8 cellular contexts compared by ENCODE assay signal in the genomic region with DNA sequence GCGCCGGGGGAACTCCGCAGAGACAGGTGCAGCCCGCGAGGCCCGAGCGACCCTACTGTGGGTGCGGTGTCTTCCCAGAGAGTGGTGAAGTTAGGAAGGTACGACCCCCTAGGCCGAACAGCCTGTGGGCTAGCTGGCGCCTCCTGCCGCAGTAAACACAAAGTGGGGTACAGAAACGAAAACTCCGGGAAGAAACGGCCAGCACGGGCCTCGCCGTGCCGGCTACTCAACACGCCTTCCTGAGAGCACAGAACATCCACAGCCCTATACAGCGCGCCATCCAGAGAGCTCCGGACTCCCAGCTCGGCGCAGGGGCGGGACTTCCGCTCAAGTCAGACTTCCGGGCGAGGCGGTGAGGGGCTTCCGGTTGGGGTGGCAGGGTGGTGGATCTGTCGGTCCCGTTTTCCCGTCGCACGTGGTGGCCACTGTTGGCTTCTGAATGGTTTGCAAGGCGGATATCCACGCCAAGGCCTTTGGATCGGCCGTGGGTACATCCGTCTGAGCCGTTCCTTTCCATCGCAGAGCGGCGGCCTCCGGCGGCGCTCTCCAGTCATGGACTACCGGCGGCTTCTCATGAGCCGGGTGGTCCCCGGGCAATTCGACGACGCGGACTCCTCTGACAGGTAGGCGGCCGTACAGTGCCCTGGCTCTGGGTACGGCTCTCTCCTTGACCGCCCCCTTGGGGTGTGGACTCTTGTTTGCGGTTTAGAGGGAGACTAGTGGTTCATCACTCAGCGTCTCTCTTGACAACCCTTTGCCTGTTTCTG. TPM values are rescaled to one million over a fixed set of nuclear protein-coding genes. Genes with fewer than 3 reads are reported as not detected.
A peak's percentile ranks its signal among the peaks of the same experiment; 100 is the strongest.
DNase-seq lines count a peak whose midpoint lies in the region; ATAC-seq and TF ChIP-seq lines count a peak whose summit lies in the region.

Gene CAGE1, minus strand, starts transcription at position 292 of the 767 bp plus-strand sequence. CDS start 2,569 bp downstream, outside the sequence.
Gene RIOK1, plus strand, starts transcription at position 358 of the 767 bp plus-strand sequence. Its CDS starts 195 bp downstream, at position 553.

- no peaks in the 10 kb centered on the region for H3K9me3 Mint-ChIP-seq in naive B cell
- no peaks in the 10 kb centered on the region for H3K9me3 Mint-ChIP-seq in stimulated activated effector memory CD8-positive, alpha-beta T cell treated with anti-CD3 and anti-CD28 coated beads, Interleukin-12 subunit alpha, Interleukin-12 subunit beta, amount 100 ng/mL, for 72 hours

- H3K4me2 ChIP-seq in DND-41 (ENCODE audit: insufficient read depth, low read length) (peak within 1 kb of the TSS; percentile 99), KMS-11 (peak within 1 kb of the TSS; percentile 94)

- CTCF ChIA-PET in Panc1 (lab: Charles Lee), result interaction anchor here (0.5 to 0.8 kb wide), 2 partner anchors 52 to 225 kb away, joined by 3 to 4 read pairs; no protein-coding TSS in a partner anchor

- no peaks in the 10 kb centered on the region for H3K27me3 Mint-ChIP-seq in naive B cell

- peak within 1 kb of the TSS; percentile 96 to 100 (median 100) for H3K27ac Mint-ChIP-seq in naive B cell
- peak within 1 kb of the TSS; percentile 93 for H3K27ac Mint-ChIP-seq in stimulated activated effector memory CD8-positive, alpha-beta T cell treated with anti-CD3 and anti-CD28 coated beads, Interleukin-12 subunit alpha, Interleukin-12 subunit beta, amount 100 ng/mL, for 72 hours

- peak within 1 kb of the TSS; percentile 88 for H2AFZ ChIP-seq in DND-41 (ENCODE audit: low read depth, low read length)
- peak within 1 kb of the TSS; percentile 55 for H2AFZ ChIP-seq in KMS-11 (ENCODE audit: low read depth)

- no peaks in the 10 kb centered on the region for H3K27me3 ChIP-seq in DND-41 (ENCODE audit: insufficient read depth, low read length, poor library complexity)
- H3K27me3 ChIP-seq in KMS-11 (ENCODE audit: insufficient read depth, low read depth), result no peaks in the 10 kb centered on the region
- H3K27me3 ChIP-seq in Panc1 (ENCODE audit: control insufficient read depth, insufficient read depth, low read length), result no peaks in the 10 kb centered on the region

- H3K4me3 ChIP-seq in DND-41 (ENCODE audit: low read depth in 1 of 2, low read length in 2 of 2) (peak within 1 kb of the TSS; percentile 75 to 81), KMS-11 (IDR thresholded peaks at IDR 0.05; ENCODE audit: insufficient read depth, low read depth, low read length) (no peak within 1 kb of the TSS), Panc1 (ENCODE audit: low read depth in 2 of 2, low read length in 2 of 2) (peak within 1 kb of the TSS; percentile 99 to 100)

- no peaks in the 10 kb centered on the region for H3K9me3 ChIP-seq in DND-41 (ENCODE audit: insufficient read depth, low read length, severe bottlenecking)
- no peaks in the 10 kb centered on the region for H3K9me3 ChIP-seq in Panc1 (ENCODE audit: control insufficient read depth, insufficient read depth, low read depth, low read length)

- peak within 1 kb of the TSS; percentile 69 to 99 (median 96) for H3K4me3 Mint-ChIP-seq in naive B cell
- peak within 1 kb of the TSS; percentile 81 for H3K4me3 Mint-ChIP-seq in stimulated activated effector memory CD8-positive, alpha-beta T cell treated with anti-CD3 and anti-CD28 coated beads, Interleukin-12 subunit alpha, Interleukin-12 subunit beta, amount 100 ng/mL, for 72 hours

- H3K4me1 ChIP-seq in DND-41 (ENCODE audit: insufficient read depth, low read length) (peaks cover 33% of the 10 kb centered on the region), KMS-11 (ENCODE audit: low read depth, poor library complexity, severe bottlenecking) (peaks cover 24% of the 10 kb centered on the region), Panc1 (ENCODE audit: control insufficient read depth, insufficient read depth, low read length) (peaks cover 17% of the 10 kb centered on the region)

- peaks cover 25% of the 10 kb centered on the region for H3K36me3 ChIP-seq in DND-41 (ENCODE audit: insufficient read depth, low read length)
- H3K36me3 ChIP-seq in KMS-11 (ENCODE audit: insufficient read depth), result no peaks in the 10 kb centered on the region
- H3K36me3 ChIP-seq in Panc1 (ENCODE audit: control insufficient read depth, insufficient read depth, low read length), result peaks cover 13% of the 10 kb centered on the region

- POLR2A ChIA-PET in Panc1 (lab: Charles Lee), result no interaction called here

- H3K36me3 Mint-ChIP-seq in naive B cell, result peaks cover 4 to 10% of the 10 kb centered on the region in 2 donors
- peaks cover 40% of the 10 kb centered on the region for H3K36me3 Mint-ChIP-seq in stimulated activated effector memory CD8-positive, alpha-beta T cell treated with anti-CD3 and anti-CD28 coated beads, Interleukin-12 subunit alpha, Interleukin-12 subunit beta, amount 100 ng/mL, for 72 hours

- ATAC-seq in DND-41 (ENCODE audit: insufficient read depth, low read depth) (peak; percentile 95), GM21786 (IDR thresholded peaks at IDR 0.05; ENCODE audit: unreplicated experiment) (peak; percentile 97), Panc1 (peak; percentile 100), naive B cell (ENCODE audit: low read depth in 2 of 2) (peak; percentile 86)
- ATAC-seq in stimulated activated effector memory CD8-positive, alpha-beta T cell treated with anti-CD3 and anti-CD28 coated beads, Interleukin-12 subunit alpha, Interleukin-12 subunit beta, amount 100 ng/mL, for 72 hours, result peak; percentile 98

- TF ChIP-seq CTCF in DND-41 (IDR thresholded peaks at IDR 0.05; ENCODE audit: borderline replicate concordance, extremely low read depth, low read length, poor library complexity, severe bottlenecking) (no peak), KMS-11 (conservative IDR thresholded peaks at IDR 0.05; ENCODE audit: low read depth, low read length) (0 out of 2 replicates have a peak, but pooled peaks have one; percentile 26), Panc1 (IDR thresholded peaks at IDR 0.05) (no peak; the same call in 1 of the 2 replicates)

- in situ Hi-C loops in Panc1 (cut with HindIII; ENCODE audit: low pct_unique_long_range_greater_than_20kb, low sequenced_read_pairs), result no loop called here

- H3K27ac ChIP-seq in DND-41 (ENCODE audit: low read length) (peak within 1 kb of the TSS; percentile 89), KMS-11 (peak within 1 kb of the TSS; percentile 94), Panc1 (ENCODE audit: low read length) (peak within 1 kb of the TSS; percentile 90)

- H3K79me2 ChIP-seq in DND-41 (ENCODE audit: insufficient read depth, low read length) (peaks cover 43% of the 10 kb centered on the region), KMS-11 (ENCODE audit: insufficient read depth, low read depth) (peaks cover 32% of the 10 kb centered on the region)

- peaks cover 33 to 40% (median 39%) of the 10 kb centered on the region in 3 donors for H3K4me1 Mint-ChIP-seq in naive B cell
- peaks cover 44% of the 10 kb centered on the region for H3K4me1 Mint-ChIP-seq in stimulated activated effector memory CD8-positive, alpha-beta T cell treated with anti-CD3 and anti-CD28 coated beads, Interleukin-12 subunit alpha, Interleukin-12 subunit beta, amount 100 ng/mL, for 72 hours

- H3K9ac ChIP-seq in DND-41 (ENCODE audit: low read depth, low read length) (peak within 1 kb of the TSS; percentile 78), KMS-11 (peak within 1 kb of the TSS; percentile 91)

- intact Hi-C loops in Panc1 (cut with micrococcal nuclease; ENCODE audit: unreplicated experiment), result no loop called here

- BruUV-seq in Panc1 (replicated peaks; lab: Mats Ljungman, UMichigan), result no TSS peak

- DNase-seq in DND-41 (peak; percentile 94), Panc1 (ENCODE audit: low read depth, low spot score) (peak; percentile 48), activated T-helper 1 cell treated with Interleukin-2 at 50 U/mL for 16 hours (ENCODE audit: low read depth) (peak; percentile 89), fibroblast of gingiva (ENCODE audit: low read depth) (peak; percentile 93), naive B cell (peak; percentile 95)
- DNase-seq in stimulated activated effector memory CD8-positive, alpha-beta T cell treated with anti-CD3 and anti-CD28 coated beads, Interleukin-12 subunit alpha, Interleukin-12 subunit beta, amount 100 ng/mL, for 72 hours (ENCODE audit: low spot score in 2 of 2), result peak; percentile 78 to 97

- H4K20me1 ChIP-seq in DND-41 (ENCODE audit: insufficient read depth, low read length) (peaks cover 14% of the 10 kb centered on the region; the same call in 1 of the 2 replicates), KMS-11 (ENCODE audit: insufficient read depth) (no peaks in the 10 kb centered on the region)

RNA-seq across cellular contexts. Expression of gene CAGE1, which starts in this region (rescaled TPM):
- not detected for total RNA-seq in Panc1 (2021; ENCODE audit: unreplicated experiment)
- polyA plus RNA-seq in Panc1 (2012; ENCODE audit: insufficient read length), result not detected
- under 1 TPM in 3 of 6 donors, not detected in 3; 0.08 to 0.26 (median 0.19) TPM for polyA plus RNA-seq in naive B cell (ENCODE audit: low read depth in 6 of 6)

RNA-seq across cellular contexts. Expression of gene RIOK1, which starts in this region (rescaled TPM):
- total RNA-seq in Panc1 (2021; ENCODE audit: unreplicated experiment), result 30.0 TPM
- 17.2 TPM for polyA plus RNA-seq in Panc1 (2012; ENCODE audit: insufficient read length)
- polyA plus RNA-seq in naive B cell (ENCODE audit: low read depth in 6 of 6), result 10 to 100 TPM; 16.9 to 24.9 (median 21.7) TPM
